1 cellular context compared by ENCODE assay signal in the genomic region with DNA sequence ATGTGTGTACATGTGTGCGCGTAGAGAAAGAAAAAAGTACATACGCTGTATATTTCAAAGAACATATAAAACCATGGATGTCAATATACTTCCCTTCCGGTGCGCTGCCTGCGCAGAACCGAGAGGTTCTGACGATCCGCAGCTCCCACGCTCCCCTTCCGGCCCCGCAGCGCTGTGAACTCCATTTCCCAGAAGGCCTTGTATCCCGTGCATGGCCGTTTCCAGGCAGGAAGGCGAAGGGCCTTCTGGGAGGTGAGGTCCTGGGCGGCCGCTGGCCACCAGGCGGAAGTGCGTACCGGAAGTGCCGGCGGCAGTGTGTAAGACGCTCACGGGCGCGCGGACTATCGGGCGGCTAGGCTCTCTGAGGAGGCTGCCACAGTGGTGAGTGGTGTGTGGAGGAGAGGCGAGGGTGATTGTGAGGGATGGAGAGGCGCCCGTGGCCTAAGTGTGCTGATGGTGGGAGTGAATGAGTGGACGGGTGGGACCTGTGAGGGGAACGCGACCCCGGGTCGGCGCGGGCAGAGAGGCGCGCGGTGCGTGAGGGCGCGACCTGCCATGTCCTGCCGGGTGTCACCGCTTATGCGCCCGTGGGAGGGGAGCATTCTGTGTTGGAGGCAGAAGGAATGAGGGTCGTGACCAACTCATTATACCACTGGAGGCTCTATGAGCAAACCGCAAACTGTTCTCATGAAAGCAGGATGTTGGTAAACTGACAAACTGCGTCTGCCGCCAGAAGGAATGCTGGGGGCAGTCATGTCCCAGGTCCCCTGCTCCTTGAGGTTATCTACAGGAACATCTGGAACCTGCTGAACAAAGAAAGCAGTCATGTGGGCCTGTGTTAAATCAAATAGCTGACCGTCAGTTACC.
TF ChIP-seq lines count a peak whose summit lies in the region.

A gene with protein sequence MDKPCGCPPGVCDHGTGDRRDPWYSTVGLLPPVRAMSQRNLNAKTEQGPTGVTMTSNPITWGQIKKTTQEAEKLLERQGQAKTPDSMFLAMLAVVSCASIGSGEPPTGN (plus strand): TSS at position 313 of the 867 bp plus-strand sequence. CDS start 6,792 bp downstream, outside the sequence.

TF ChIP-seq in HepG2, 621 proteins besides CTCF, POLR2A, EP300 and RAD21 (continued from another document and continues in another):
- TF ChIP-seq, protein P1, sequence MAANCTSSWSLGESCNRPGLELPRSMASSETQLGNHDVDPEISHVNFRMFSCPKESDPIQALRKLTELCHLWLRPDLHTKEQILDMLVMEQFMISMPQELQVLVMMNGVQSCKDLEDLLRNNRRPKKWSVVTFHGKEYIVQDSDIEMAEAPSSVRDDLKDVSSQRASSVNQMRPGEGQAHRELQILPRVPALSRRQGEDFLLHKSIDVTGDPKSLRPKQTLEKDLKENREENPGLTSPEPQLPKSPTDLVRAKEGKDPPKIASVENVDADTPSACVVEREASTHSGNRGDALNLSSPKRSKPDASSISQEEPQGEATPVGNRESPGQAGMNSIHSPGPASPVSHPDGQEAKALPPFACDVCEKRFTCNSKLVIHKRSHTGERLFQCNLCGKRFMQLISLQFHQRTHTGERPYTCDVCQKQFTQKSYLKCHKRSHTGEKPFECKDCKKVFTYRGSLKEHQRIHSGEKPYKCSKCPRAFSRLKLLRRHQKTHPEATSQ (CRISPR knock-in tag; IDR thresholded peaks at IDR 0.05; ENCODE audit: borderline replicate concordance): 0 out of 2 replicates have a peak, but pooled peaks have one; percentile 70
- TF ChIP-seq NRL (CRISPR knock-in tag; IDR thresholded peaks at IDR 0.05; ENCODE audit: borderline replicate concordance) (peak; percentile 74), LBX2 (CRISPR knock-in tag; IDR thresholded peaks at IDR 0.05; ENCODE audit: borderline replicate concordance) (no peak; the same call in 1 of the 2 replicates), ETV5 (CRISPR knock-in tag; IDR thresholded peaks at IDR 0.05; ENCODE audit: borderline replicate concordance) (peak; percentile 96), RFXANK (CRISPR knock-in tag; IDR thresholded peaks at IDR 0.05) (no peak), MNT (IDR thresholded peaks at IDR 0.05) (peak; percentile 58; the same call in 1 of the 2 replicates), PAX8 (CRISPR knock-in tag; IDR thresholded peaks at IDR 0.05; ENCODE audit: borderline replicate concordance) (no peak), MXD4 (CRISPR knock-in tag; IDR thresholded peaks at IDR 0.05) (peak; percentile 89), E2F1 (CRISPR knock-in tag; IDR thresholded peaks at IDR 0.05) (peak; percentile 24; the same call in 1 of the 2 replicates), SP140L (CRISPR knock-in tag; IDR thresholded peaks at IDR 0.05; ENCODE audit: borderline replicate concordance) (peak; percentile 33; the same call in 1 of the 2 replicates), ZBTB21 (CRISPR knock-in tag; IDR thresholded peaks at IDR 0.05) (peak; percentile 93), NPAS2 (CRISPR knock-in tag; IDR thresholded peaks at IDR 0.05; ENCODE audit: borderline replicate concordance) (no peak), SNAPC2 (CRISPR knock-in tag; IDR thresholded peaks at IDR 0.05) (peak; percentile 84), SAP130 (CRISPR knock-in tag; IDR thresholded peaks at IDR 0.05; ENCODE audit: low read depth) (peak; percentile 99), KLF9 (CRISPR knock-in tag; IDR thresholded peaks at IDR 0.05; ENCODE audit: low read depth) (peak; percentile 30; the same call in 1 of the 2 replicates), ISL2 (CRISPR knock-in tag; IDR thresholded peaks at IDR 0.05) (peak; percentile 65; the same call in 1 of the 2 replicates), KDM4B (CRISPR knock-in tag; IDR thresholded peaks at IDR 0.05) (no peak; the same call in 1 of the 2 replicates), TOE1 (CRISPR knock-in tag; IDR thresholded peaks at IDR 0.05) (no peak), ZSCAN9 (CRISPR knock-in tag; IDR thresholded peaks at IDR 0.05; ENCODE audit: borderline replicate concordance) (peak; percentile 49; the same call in 1 of the 2 replicates), ELF1 (CRISPR knock-in tag; IDR thresholded peaks at IDR 0.05) (peak; percentile 100), NAIF1 (CRISPR knock-in tag; IDR thresholded peaks at IDR 0.05; ENCODE audit: borderline replicate concordance) (peak; percentile 98), YEATS2 (CRISPR knock-in tag; IDR thresholded peaks at IDR 0.05; ENCODE audit: borderline replicate concordance) (peak; percentile 92), ZNF644 (CRISPR knock-in tag; IDR thresholded peaks at IDR 0.05; ENCODE audit: low read depth) (no peak), SRF (IDR thresholded peaks at IDR 0.05; ENCODE audit: low read depth, low read length) (peak; percentile 39; the same call in 1 of the 2 replicates), ZBED4 (CRISPR knock-in tag; IDR thresholded peaks at IDR 0.05; ENCODE audit: borderline replicate concordance) (0 out of 2 replicates have a peak, but pooled peaks have one; percentile 15), MXI1 (IDR thresholded peaks at IDR 0.05; ENCODE audit: borderline replicate concordance, low read depth, low read length) (peak; percentile 90), JUNB (CRISPR knock-in tag; IDR thresholded peaks at IDR 0.05; ENCODE audit: borderline replicate concordance) (0 out of 2 replicates have a peak, but pooled peaks have one; percentile 45), EHMT2 (IDR thresholded peaks at IDR 0.05; ENCODE audit: borderline replicate concordance, low read depth, low read length) (no peak), KLF15 (CRISPR knock-in tag; IDR thresholded peaks at IDR 0.05; ENCODE audit: borderline replicate concordance) (no peak), BRCA1 (CRISPR knock-in tag; IDR thresholded peaks at IDR 0.05) (no peak; the same call in 1 of the 2 replicates), ARNTL (CRISPR knock-in tag; IDR thresholded peaks at IDR 0.05) (no peak), KDM2A (CRISPR knock-in tag; IDR thresholded peaks at IDR 0.05; ENCODE audit: borderline replicate concordance, low read depth) (peak; percentile 99), ASH2L (IDR thresholded peaks at IDR 0.05; ENCODE audit: insufficient read length, low read depth, low read length) (peak; percentile 91), ATF4 (CRISPR knock-in tag; IDR thresholded peaks at IDR 0.05) (0 out of 4 replicates have a peak, but pooled peaks of 1 of the 2 experiments have one; percentile 38)
- TF ChIP-seq, protein P2, sequence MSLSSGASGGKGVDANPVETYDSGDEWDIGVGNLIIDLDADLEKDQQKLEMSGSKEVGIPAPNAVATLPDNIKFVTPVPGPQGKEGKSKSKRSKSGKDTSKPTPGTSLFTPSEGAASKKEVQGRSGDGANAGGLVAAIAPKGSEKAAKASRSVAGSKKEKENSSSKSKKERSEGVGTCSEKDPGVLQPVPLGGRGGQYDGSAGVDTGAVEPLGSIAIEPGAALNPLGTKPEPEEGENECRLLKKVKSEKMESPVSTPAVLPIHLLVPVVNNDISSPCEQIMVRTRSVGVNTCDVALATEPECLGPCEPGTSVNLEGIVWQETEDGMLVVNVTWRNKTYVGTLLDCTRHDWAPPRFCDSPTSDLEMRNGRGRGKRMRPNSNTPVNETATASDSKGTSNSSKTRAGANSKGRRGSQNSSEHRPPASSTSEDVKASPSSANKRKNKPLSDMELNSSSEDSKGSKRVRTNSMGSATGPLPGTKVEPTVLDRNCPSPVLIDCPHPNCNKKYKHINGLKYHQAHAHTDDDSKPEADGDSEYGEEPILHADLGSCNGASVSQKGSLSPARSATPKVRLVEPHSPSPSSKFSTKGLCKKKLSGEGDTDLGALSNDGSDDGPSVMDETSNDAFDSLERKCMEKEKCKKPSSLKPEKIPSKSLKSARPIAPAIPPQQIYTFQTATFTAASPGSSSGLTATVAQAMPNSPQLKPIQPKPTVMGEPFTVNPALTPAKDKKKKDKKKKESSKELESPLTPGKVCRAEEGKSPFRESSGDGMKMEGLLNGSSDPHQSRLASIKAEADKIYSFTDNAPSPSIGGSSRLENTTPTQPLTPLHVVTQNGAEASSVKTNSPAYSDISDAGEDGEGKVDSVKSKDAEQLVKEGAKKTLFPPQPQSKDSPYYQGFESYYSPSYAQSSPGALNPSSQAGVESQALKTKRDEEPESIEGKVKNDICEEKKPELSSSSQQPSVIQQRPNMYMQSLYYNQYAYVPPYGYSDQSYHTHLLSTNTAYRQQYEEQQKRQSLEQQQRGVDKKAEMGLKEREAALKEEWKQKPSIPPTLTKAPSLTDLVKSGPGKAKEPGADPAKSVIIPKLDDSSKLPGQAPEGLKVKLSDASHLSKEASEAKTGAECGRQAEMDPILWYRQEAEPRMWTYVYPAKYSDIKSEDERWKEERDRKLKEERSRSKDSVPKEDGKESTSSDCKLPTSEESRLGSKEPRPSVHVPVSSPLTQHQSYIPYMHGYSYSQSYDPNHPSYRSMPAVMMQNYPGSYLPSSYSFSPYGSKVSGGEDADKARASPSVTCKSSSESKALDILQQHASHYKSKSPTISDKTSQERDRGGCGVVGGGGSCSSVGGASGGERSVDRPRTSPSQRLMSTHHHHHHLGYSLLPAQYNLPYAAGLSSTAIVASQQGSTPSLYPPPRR (CRISPR knock-in tag; IDR thresholded peaks at IDR 0.05; ENCODE audit: borderline replicate concordance): no peak
